Comparison of ENCODE assay signal across 9 cellular contexts in the genomic region with DNA sequence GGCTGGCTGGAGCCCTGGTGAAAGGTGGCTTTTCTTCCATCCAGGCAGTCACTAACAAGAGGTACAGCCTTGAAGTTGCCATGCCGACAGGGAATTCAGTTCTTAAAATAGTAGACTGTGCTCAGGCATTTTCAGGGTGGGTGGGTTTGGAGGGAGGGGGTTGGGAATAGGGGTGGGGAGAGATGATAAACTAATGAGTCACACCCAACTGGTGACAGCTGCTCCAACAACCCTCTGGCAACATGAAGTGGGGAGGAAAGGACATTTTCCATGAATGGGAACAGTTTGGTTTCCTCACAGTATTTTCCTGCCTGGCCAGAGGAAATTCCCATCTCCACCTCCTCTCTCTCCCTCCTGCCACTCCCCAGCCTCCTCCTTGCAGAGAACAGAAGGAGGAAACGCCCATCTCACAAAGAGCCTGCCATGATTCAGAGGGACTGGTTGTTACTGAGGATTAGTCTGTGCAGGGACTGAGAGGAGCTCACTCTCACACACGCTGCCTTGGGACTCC.
DNase-seq lines count a peak whose midpoint lies in the region; ATAC-seq, FAIRE-seq and TF ChIP-seq lines count a peak whose summit lies in the region.
"Had no signal": no experiment of that assay in that cellular context is flagged by ENCODE, and none has a peak within 500 bp of the region (broad histone marks: within the 10 kb centered on the region; RNA-seq: fewer than 3 reads in every experiment).

No MANE protein-coding gene starts in this region.

- peak; percentile 21 to 53 (median 40) for ATAC-seq in psoas muscle
- no peak for ATAC-seq in GM18505 (IDR thresholded peaks at IDR 0.05; ENCODE audit: unreplicated experiment)

- intact Hi-C loops in psoas muscle (cut with DNase I): loop anchor here in 1 of 2 donors (5.0 kb wide), 1 partner anchor 359 kb away; no protein-coding TSS in a partner anchor
- intact Hi-C loops in ovary (cut with DNase I): loop anchor here in 1 of 4 donors (10.0 kb wide), 2 partner anchors 351 to 531 kb away; a partner anchor contains a TSS

- no peak overlapping the region for H3K27ac ChIP-seq in psoas muscle
- H3K27ac ChIP-seq in effector memory CD4-positive, alpha-beta T cell (ENCODE audit: insufficient read depth, low read length, poor library complexity, severe bottlenecking): no peak overlapping the region
- no peak overlapping the region for H3K27ac ChIP-seq in substantia nigra (ENCODE audit: low read depth, low read length, poor library complexity, severe bottlenecking)
- H3K27ac ChIP-seq in ovary: no peak overlapping the region

- DNase-seq in H54 (ENCODE audit: insufficient read length, low spot score) (peak; percentile 72), SHP77 treated with DMSO at 0.1 percent for 48 hours (lab: John Stamatoyannopoulos, UW) (peak; percentile 27), foreskin fibroblast (peak; percentile 67 to 86), psoas muscle (no peak), substantia nigra (lab: John Stamatoyannopoulos, UW) (no peak), ovary (no peak)
- DNase-seq in effector memory CD4-positive, alpha-beta T cell: no peak
- DNase-seq: activated effector memory CD4-positive, alpha-beta T cell treated with anti-CD3 and anti-CD28 coated beads, Interleukin-2, amount 50 U/mL, for 16 hours had no signal

- no peak for TF ChIP-seq CTCF in foreskin fibroblast (IDR thresholded peaks at IDR 0.05; ENCODE audit: low read depth, low read length)
- no peak for TF ChIP-seq CTCF in psoas muscle (IDR thresholded peaks at IDR 0.05)
- no peak for TF ChIP-seq CTCF in ovary (IDR thresholded peaks at IDR 0.05)

- H3K36me3 ChIP-seq in psoas muscle (ENCODE audit: insufficient read depth in 1 of 2, low read depth in 1 of 2) (no peaks in the 10 kb centered on the region), ovary (no peaks in the 10 kb centered on the region)
- H3K36me3 ChIP-seq in effector memory CD4-positive, alpha-beta T cell (ENCODE audit: control insufficient read depth, insufficient read depth, low read length): no peaks in the 10 kb centered on the region

- H3K9me3 ChIP-seq in psoas muscle: no peaks in the 10 kb centered on the region
- H3K9me3 ChIP-seq in effector memory CD4-positive, alpha-beta T cell (ENCODE audit: control insufficient read depth, low read length): no peaks in the 10 kb centered on the region
- no peaks in the 10 kb centered on the region for H3K9me3 ChIP-seq in ovary

- TF ChIP-seq POLR2A in H54 (IDR thresholded peaks at IDR 0.05; ENCODE audit: low read depth, low read length): no peak
- no peak for TF ChIP-seq POLR2A in GM18505 (IDR thresholded peaks at IDR 0.05; ENCODE audit: borderline replicate concordance, extremely low read depth, insufficient read depth, insufficient read length)
- TF ChIP-seq POLR2A in ovary (IDR thresholded peaks at IDR 0.05): no peak

- no peak for TF ChIP-seq EP300 in ovary (IDR thresholded peaks at IDR 0.05)

- H3K27me3 ChIP-seq in psoas muscle (ENCODE audit: insufficient read depth in 3 of 3, low read length in 2 of 3) (no peaks in the 10 kb centered on the region), ovary (no peaks in the 10 kb centered on the region)
- no peaks in the 10 kb centered on the region for H3K27me3 ChIP-seq in effector memory CD4-positive, alpha-beta T cell (replicated peaks; ENCODE audit: control insufficient read depth, insufficient read depth, low read length, poor library complexity, severe bottlenecking)

- FAIRE-seq in H54 (lab: Jason Lieb, UNC): peak; percentile 81

- 20 to 38% (median 28%) methylated on average over 3 of the region's 3 CpGs for WGBS in psoas muscle, 3 donors
- WGBS in ovary, 3 donors: 17 to 20% (median 19%) methylated on average over 3 of the region's 3 CpGs

- H3K4me3 ChIP-seq in foreskin fibroblast (ENCODE audit: low read depth in 1 of 2, low read length in 2 of 2): no peak overlapping the region
- H3K4me3 ChIP-seq in psoas muscle: no peak overlapping the region
- H3K4me3 ChIP-seq in effector memory CD4-positive, alpha-beta T cell (ENCODE audit: insufficient read depth, low read depth, low read length, poor library complexity, severe bottlenecking): no peak overlapping the region
- H3K4me3 ChIP-seq in ovary: no peak overlapping the region

- H3K4me1 ChIP-seq in psoas muscle (peaks cover 10% of the 10 kb centered on the region), ovary (ENCODE audit: insufficient read depth) (peaks cover 1% of the 10 kb centered on the region)
- peaks cover 6% of the 10 kb centered on the region for H3K4me1 ChIP-seq in effector memory CD4-positive, alpha-beta T cell (ENCODE audit: control insufficient read depth, insufficient read depth, low read length, poor library complexity, severe bottlenecking)

Comparison
In these comparisons a context has a peak if more than half of its experiments do, and no peak if none do; other contexts are left out.
1. DNase-seq: peak in H54 (single experiment), SHP77 treated with DMSO at 0.1 percent for 48 hours (single experiment) and foreskin fibroblast (2 of 2); none in psoas muscle (0 of 2), effector memory CD4-positive, alpha-beta T cell (0 of 3), substantia nigra (0 of 49) and ovary (0 of 5).